In the genomic region with DNA sequence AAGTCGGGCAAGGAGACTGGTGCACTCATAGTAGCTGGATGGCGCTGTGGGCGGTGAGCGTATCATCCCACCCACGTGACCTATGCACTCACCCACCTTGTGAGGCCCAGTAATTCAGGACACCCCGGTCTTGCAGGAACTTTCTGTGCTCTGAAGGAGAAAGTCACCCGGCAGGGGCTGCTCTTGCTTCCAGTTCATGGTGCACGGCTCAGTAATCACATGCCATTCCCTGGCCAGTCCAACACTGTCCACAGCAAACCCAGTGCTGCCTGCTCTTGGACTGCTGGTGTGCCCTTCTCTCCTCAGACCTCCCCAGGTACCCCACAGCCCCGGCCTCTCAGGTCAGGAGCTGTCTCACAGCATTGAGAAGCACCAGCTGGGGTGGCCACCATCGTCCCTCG, we compare ENCODE assay signal across 1 cellular context.
TF ChIP-seq lines count a peak whose summit lies in the region.

No MANE protein-coding gene starts in this region.

TF ChIP-seq in HepG2, 621 proteins besides CTCF, POLR2A, EP300 and RAD21 (continued from another document and continues in another):
- TF ChIP-seq TRIM24 (CRISPR knock-in tag; IDR thresholded peaks at IDR 0.05): no peak
- no peak for TF ChIP-seq PBX2 (CRISPR knock-in tag; IDR thresholded peaks at IDR 0.05)
- no peak for TF ChIP-seq POLR2AphosphoS5 (IDR thresholded peaks at IDR 0.05; ENCODE audit: low read depth, low read length)
- no peak for TF ChIP-seq ZBTB4 (CRISPR knock-in tag; IDR thresholded peaks at IDR 0.05; ENCODE audit: borderline replicate concordance)
- TF ChIP-seq EED (CRISPR knock-in tag; IDR thresholded peaks at IDR 0.05): no peak
- TF ChIP-seq AHR (CRISPR knock-in tag; IDR thresholded peaks at IDR 0.05): no peak
- TF ChIP-seq NFIB (CRISPR knock-in tag; IDR thresholded peaks at IDR 0.05; ENCODE audit: borderline replicate concordance): no peak
- TF ChIP-seq TCF12 (IDR thresholded peaks at IDR 0.05): no peak
- no peak for TF ChIP-seq TCF12 (CRISPR knock-in tag; IDR thresholded peaks at IDR 0.05)
- no peak for TF ChIP-seq XBP1 (CRISPR knock-in tag; IDR thresholded peaks at IDR 0.05)
- TF ChIP-seq, protein P1, sequence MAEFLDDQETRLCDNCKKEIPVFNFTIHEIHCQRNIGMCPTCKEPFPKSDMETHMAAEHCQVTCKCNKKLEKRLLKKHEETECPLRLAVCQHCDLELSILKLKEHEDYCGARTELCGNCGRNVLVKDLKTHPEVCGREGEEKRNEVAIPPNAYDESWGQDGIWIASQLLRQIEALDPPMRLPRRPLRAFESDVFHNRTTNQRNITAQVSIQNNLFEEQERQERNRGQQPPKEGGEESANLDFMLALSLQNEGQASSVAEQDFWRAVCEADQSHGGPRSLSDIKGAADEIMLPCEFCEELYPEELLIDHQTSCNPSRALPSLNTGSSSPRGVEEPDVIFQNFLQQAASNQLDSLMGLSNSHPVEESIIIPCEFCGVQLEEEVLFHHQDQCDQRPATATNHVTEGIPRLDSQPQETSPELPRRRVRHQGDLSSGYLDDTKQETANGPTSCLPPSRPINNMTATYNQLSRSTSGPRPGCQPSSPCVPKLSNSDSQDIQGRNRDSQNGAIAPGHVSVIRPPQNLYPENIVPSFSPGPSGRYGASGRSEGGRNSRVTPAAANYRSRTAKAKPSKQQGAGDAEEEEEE (CRISPR knock-in tag; IDR thresholded peaks at IDR 0.05; ENCODE audit: borderline replicate concordance): no peak
- TF ChIP-seq, protein P2, sequence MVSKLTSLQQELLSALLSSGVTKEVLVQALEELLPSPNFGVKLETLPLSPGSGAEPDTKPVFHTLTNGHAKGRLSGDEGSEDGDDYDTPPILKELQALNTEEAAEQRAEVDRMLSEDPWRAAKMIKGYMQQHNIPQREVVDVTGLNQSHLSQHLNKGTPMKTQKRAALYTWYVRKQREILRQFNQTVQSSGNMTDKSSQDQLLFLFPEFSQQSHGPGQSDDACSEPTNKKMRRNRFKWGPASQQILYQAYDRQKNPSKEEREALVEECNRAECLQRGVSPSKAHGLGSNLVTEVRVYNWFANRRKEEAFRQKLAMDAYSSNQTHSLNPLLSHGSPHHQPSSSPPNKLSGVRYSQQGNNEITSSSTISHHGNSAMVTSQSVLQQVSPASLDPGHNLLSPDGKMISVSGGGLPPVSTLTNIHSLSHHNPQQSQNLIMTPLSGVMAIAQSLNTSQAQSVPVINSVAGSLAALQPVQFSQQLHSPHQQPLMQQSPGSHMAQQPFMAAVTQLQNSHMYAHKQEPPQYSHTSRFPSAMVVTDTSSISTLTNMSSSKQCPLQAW (CRISPR knock-in tag; IDR thresholded peaks at IDR 0.05): no peak
- TF ChIP-seq, protein P3, sequence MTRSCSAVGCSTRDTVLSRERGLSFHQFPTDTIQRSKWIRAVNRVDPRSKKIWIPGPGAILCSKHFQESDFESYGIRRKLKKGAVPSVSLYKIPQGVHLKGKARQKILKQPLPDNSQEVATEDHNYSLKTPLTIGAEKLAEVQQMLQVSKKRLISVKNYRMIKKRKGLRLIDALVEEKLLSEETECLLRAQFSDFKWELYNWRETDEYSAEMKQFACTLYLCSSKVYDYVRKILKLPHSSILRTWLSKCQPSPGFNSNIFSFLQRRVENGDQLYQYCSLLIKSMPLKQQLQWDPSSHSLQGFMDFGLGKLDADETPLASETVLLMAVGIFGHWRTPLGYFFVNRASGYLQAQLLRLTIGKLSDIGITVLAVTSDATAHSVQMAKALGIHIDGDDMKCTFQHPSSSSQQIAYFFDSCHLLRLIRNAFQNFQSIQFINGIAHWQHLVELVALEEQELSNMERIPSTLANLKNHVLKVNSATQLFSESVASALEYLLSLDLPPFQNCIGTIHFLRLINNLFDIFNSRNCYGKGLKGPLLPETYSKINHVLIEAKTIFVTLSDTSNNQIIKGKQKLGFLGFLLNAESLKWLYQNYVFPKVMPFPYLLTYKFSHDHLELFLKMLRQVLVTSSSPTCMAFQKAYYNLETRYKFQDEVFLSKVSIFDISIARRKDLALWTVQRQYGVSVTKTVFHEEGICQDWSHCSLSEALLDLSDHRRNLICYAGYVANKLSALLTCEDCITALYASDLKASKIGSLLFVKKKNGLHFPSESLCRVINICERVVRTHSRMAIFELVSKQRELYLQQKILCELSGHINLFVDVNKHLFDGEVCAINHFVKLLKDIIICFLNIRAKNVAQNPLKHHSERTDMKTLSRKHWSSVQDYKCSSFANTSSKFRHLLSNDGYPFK (CRISPR knock-in tag; IDR thresholded peaks at IDR 0.05; ENCODE audit: borderline replicate concordance): no peak
- TF ChIP-seq SAP130 (CRISPR knock-in tag; IDR thresholded peaks at IDR 0.05; ENCODE audit: low read depth): 0 out of 2 replicates have a peak, but pooled peaks have one; percentile 17
- TF ChIP-seq, protein P4, sequence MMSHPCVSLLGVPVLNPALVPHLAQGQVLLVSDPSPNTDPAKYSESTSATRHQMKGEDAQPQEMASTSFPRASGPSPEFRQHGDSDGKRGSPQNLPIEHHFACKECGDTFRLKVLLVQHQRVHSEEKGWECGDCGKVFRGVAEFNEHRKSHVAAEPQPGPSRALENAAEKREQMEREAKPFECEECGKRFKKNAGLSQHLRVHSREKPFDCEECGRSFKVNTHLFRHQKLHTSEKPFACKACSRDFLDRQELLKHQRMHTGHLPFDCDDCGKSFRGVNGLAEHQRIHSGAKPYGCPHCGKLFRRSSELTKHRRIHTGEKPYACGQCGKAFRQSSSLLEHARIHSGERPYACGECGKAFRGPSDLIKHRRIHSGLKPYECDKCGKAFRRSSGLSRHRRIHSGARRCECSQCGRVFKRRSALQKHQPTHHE (CRISPR knock-in tag; IDR thresholded peaks at IDR 0.05; ENCODE audit: borderline replicate concordance): no peak
- TF ChIP-seq ZFP91 (CRISPR knock-in tag; IDR thresholded peaks at IDR 0.05; ENCODE audit: borderline replicate concordance): 0 out of 2 replicates have a peak, but pooled peaks have one; percentile 32
- TF ChIP-seq ZNF225 (CRISPR knock-in tag; IDR thresholded peaks at IDR 0.05): peak; percentile 47; the same call in 1 of the 2 replicates
- TF ChIP-seq, protein P5, sequence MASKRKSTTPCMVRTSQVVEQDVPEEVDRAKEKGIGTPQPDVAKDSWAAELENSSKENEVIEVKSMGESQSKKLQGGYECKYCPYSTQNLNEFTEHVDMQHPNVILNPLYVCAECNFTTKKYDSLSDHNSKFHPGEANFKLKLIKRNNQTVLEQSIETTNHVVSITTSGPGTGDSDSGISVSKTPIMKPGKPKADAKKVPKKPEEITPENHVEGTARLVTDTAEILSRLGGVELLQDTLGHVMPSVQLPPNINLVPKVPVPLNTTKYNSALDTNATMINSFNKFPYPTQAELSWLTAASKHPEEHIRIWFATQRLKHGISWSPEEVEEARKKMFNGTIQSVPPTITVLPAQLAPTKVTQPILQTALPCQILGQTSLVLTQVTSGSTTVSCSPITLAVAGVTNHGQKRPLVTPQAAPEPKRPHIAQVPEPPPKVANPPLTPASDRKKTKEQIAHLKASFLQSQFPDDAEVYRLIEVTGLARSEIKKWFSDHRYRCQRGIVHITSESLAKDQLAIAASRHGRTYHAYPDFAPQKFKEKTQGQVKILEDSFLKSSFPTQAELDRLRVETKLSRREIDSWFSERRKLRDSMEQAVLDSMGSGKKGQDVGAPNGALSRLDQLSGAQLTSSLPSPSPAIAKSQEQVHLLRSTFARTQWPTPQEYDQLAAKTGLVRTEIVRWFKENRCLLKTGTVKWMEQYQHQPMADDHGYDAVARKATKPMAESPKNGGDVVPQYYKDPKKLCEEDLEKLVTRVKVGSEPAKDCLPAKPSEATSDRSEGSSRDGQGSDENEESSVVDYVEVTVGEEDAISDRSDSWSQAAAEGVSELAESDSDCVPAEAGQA (IDR thresholded peaks at IDR 0.05; ENCODE audit: low read depth): no peak
- TF ChIP-seq, protein P5 (CRISPR knock-in tag; IDR thresholded peaks at IDR 0.05; ENCODE audit: borderline replicate concordance): no peak
- TF ChIP-seq, protein P6, sequence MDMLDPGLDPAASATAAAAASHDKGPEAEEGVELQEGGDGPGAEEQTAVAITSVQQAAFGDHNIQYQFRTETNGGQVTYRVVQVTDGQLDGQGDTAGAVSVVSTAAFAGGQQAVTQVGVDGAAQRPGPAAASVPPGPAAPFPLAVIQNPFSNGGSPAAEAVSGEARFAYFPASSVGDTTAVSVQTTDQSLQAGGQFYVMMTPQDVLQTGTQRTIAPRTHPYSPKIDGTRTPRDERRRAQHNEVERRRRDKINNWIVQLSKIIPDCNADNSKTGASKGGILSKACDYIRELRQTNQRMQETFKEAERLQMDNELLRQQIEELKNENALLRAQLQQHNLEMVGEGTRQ (IDR thresholded peaks at IDR 0.05; ENCODE audit: low read depth, low read length): peak; percentile 70; the same call in 1 of the 2 replicates
- TF ChIP-seq, protein P6 (CRISPR knock-in tag; IDR thresholded peaks at IDR 0.05; ENCODE audit: borderline replicate concordance): no peak; the same call in 1 of the 2 replicates
- TF ChIP-seq SNRNP70 (IDR thresholded peaks at IDR 0.05; ENCODE audit: low read depth, low read length): no peak
- TF ChIP-seq PAX8 (CRISPR knock-in tag; IDR thresholded peaks at IDR 0.05; ENCODE audit: borderline replicate concordance): no peak
- no peak for TF ChIP-seq MAZ (IDR thresholded peaks at IDR 0.05; ENCODE audit: borderline replicate concordance, low read depth, low read length)
- TF ChIP-seq MAZ (CRISPR knock-in tag; IDR thresholded peaks at IDR 0.05; ENCODE audit: low read depth): no peak
- TF ChIP-seq NONO (IDR thresholded peaks at IDR 0.05): no peak
- no peak for TF ChIP-seq NONO (CRISPR knock-in tag; conservative IDR thresholded peaks at IDR 0.05)
